ENCODE assay signal across 8 cellular contexts in the genomic region with DNA sequence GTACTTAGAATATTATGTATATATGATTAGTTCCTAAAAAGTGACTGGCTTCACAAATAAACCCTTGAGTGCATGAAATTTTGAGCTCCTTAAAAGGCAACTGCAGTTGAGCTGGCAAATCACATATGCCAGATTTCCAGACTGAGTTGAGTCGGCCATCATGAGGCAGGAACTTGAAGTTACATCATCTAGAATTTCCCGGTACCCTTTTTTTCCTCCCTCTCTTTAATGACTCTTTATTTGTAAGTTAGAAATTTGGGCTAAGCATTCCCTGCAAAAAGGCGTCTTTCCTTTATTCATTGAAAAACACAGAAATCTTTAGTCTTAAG.
DNase-seq lines count a peak whose midpoint lies in the region; ATAC-seq and TF ChIP-seq lines count a peak whose summit lies in the region.

No MANE protein-coding gene starts in this region.

- ATAC-seq in GM19324 (IDR thresholded peaks at IDR 0.05; ENCODE audit: low FRiP score, unreplicated experiment) (no peak), HG03135 (IDR thresholded peaks at IDR 0.05; ENCODE audit: unreplicated experiment) (no peak)

- H3K4me1 ChIP-seq in effector memory CD4-positive, alpha-beta T cell (ENCODE audit: control insufficient read depth, insufficient read depth, low read length, poor library complexity, severe bottlenecking): no peaks in the 10 kb centered on the region

- intact Hi-C loops in posterior cingulate gyrus (cut with DNase I): loop anchor here (10.0 kb wide), 1 partner anchor 157 kb away; no protein-coding TSS in a partner anchor

- DNase-seq in Daoy (ENCODE audit: low read depth) (peak; percentile 81), RPMI7951 (ENCODE audit: low read depth) (peak; percentile 79), foreskin fibroblast (peak; percentile 66 to 88), putamen (ENCODE audit: low spot score) (peak; percentile 9), posterior cingulate gyrus (no peak)
- DNase-seq in effector memory CD4-positive, alpha-beta T cell: no peak

- peaks cover 8% of the 10 kb centered on the region for H3K9me3 ChIP-seq in effector memory CD4-positive, alpha-beta T cell (ENCODE audit: control insufficient read depth, low read length)

- H3K4me3 ChIP-seq in foreskin fibroblast (ENCODE audit: low read depth in 1 of 2, low read length in 2 of 2): no peak overlapping the region
- no peak overlapping the region for H3K4me3 ChIP-seq in effector memory CD4-positive, alpha-beta T cell (ENCODE audit: insufficient read depth, low read depth, low read length, poor library complexity, severe bottlenecking)

- no peak for TF ChIP-seq CTCF in foreskin fibroblast (IDR thresholded peaks at IDR 0.05; ENCODE audit: low read depth, low read length)

- H3K36me3 ChIP-seq in effector memory CD4-positive, alpha-beta T cell (ENCODE audit: control insufficient read depth, insufficient read depth, low read length): no peaks in the 10 kb centered on the region

- H3K27ac ChIP-seq in effector memory CD4-positive, alpha-beta T cell (ENCODE audit: insufficient read depth, low read length, poor library complexity, severe bottlenecking): no peak overlapping the region

- H3K27me3 ChIP-seq in effector memory CD4-positive, alpha-beta T cell (replicated peaks; ENCODE audit: control insufficient read depth, insufficient read depth, low read length, poor library complexity, severe bottlenecking): no peaks in the 10 kb centered on the region

Comparison
In these comparisons a context has a peak if more than half of its experiments do, and no peak if none do; other contexts are left out.
1. DNase-seq: peak in Daoy (single experiment), RPMI7951 (single experiment), foreskin fibroblast (2 of 2) and putamen (single experiment); none in effector memory CD4-positive, alpha-beta T cell (0 of 3) and posterior cingulate gyrus (0 of 10).